ENCODE assay signal across 8 cellular contexts in genomic region chr1:150363426-150364230, GRCh38. TPM values are rescaled to one million over a fixed set of nuclear protein-coding genes. Genes with fewer than 3 reads are reported as not detected.
DNase-seq lines count a peak whose midpoint lies in the region; ATAC-seq, FAIRE-seq and TF ChIP-seq lines count a peak whose summit lies in the region.

Gene RPRD2 (plus strand): TSS chr1:150364147. CDS start chr1:150364715, 568 bp downstream.

- peak within 1 kb of the TSS; percentile 98 for H3K27ac ChIP-seq in AG04450 (ENCODE audit: low read depth, low read length)
- peak within 1 kb of the TSS; percentile 87 to 99 for H3K27ac ChIP-seq in small intestine (ENCODE audit: low read depth in 1 of 2, low read length in 1 of 2)

- POLR2A ChIA-PET in AG04450 (lab: Yijun Ruan, JAX) = interaction anchor here (0.6 to 1.4 kb wide), 9 partner anchors 8 to 1137 kb away, joined by 3 to 11 read pairs (median 3); partner anchors contain the start of genes MCL1 and PRPF3

- FAIRE-seq in bronchial epithelial cell (lab: Jason Lieb, UNC) (no peak), small intestine (lab: Jason Lieb, UNC) (no peak)

- no peaks in the 10 kb centered on the region for H3K36me3 ChIP-seq in bronchial epithelial cell (ENCODE audit: control insufficient read depth, insufficient read depth, low read length)
- no peaks in the 10 kb centered on the region for H3K36me3 ChIP-seq in small intestine (ENCODE audit: control insufficient read depth in 2 of 2, insufficient read depth in 2 of 2, low read length in 2 of 2)

- TF ChIP-seq CTCF in AG04450 (IDR thresholded peaks at IDR 0.05; ENCODE audit: low read depth, low read length) (no peak), WI38 (IDR thresholded peaks at IDR 0.05; ENCODE audit: low read depth, low read length) (no peak), bronchial epithelial cell (IDR thresholded peaks at IDR 0.05; ENCODE audit: insufficient read depth, low read length, severe bottlenecking) (no peak)

- H3K4me3 ChIP-seq in AG04450 (ENCODE audit: low read depth, low read length) = peak within 1 kb of the TSS; percentile 81
- peak within 1 kb of the TSS; percentile 90 for H3K4me3 ChIP-seq in WI38 (ENCODE audit: low read depth, low read length)
- H3K4me3 ChIP-seq in bronchial epithelial cell (ENCODE audit: low read depth, low read length) = peak within 1 kb of the TSS; percentile 47
- peak within 1 kb of the TSS; percentile 77 to 97 for H3K4me3 ChIP-seq in small intestine (ENCODE audit: low read depth in 1 of 2, low read length in 2 of 2)

- peak; percentile 98 for DNase-seq in AG04450 (ENCODE audit: low read depth, low spot score)
- DNase-seq in NCI-H2227 treated with DMSO at 0.1 percent for 48 hours (lab: John Stamatoyannopoulos, UW) = peak; percentile 98
- peak; percentile 96 for DNase-seq in bronchial epithelial cell (ENCODE audit: low read depth)
- peak; percentile 98 for DNase-seq in iPS-NIHi11 (ENCODE audit: low spot score)
- peak; percentile 99 for DNase-seq in small intestine

- no peaks in the 10 kb centered on the region for H3K4me1 ChIP-seq in small intestine (ENCODE audit: control insufficient read depth in 2 of 2, insufficient read depth in 1 of 2, low read depth in 1 of 2, low read length in 1 of 2)

- WGBS in small intestine, 3 donors = 0 to 1% (median 0%) methylated on average over 36 of the region's 36 CpGs

- H3K27me3 ChIP-seq in AG04450 (ENCODE audit: control insufficient read depth, insufficient read depth, low read length) = no peaks in the 10 kb centered on the region
- no peaks in the 10 kb centered on the region for H3K27me3 ChIP-seq in bronchial epithelial cell (ENCODE audit: control insufficient read depth, insufficient read depth, low read length)
- H3K27me3 ChIP-seq in small intestine (ENCODE audit: control insufficient read depth in 2 of 2, insufficient read depth in 2 of 2, low read length in 2 of 2) = no peaks in the 10 kb centered on the region

- H3K9me3 ChIP-seq in AG04450 (ENCODE audit: control insufficient read depth, insufficient read depth, low read length) (no peaks in the 10 kb centered on the region), small intestine (ENCODE audit: control insufficient read depth, low read depth) (no peaks in the 10 kb centered on the region)

- peak; percentile 74 for ATAC-seq in GM18907 (IDR thresholded peaks at IDR 0.05; ENCODE audit: unreplicated experiment)
- ATAC-seq in HG03159 (IDR thresholded peaks at IDR 0.05; ENCODE audit: unreplicated experiment) = peak; percentile 76

- CTCF ChIA-PET in AG04450 (lab: Charles Lee) = interaction anchor here (0.6 to 1.0 kb wide), 4 partner anchors 68 to 515 kb away, joined by 4 to 9 read pairs (median 5); no protein-coding TSS in a partner anchor

RNA-seq across cellular contexts. Expression of gene RPRD2, which starts in this region (rescaled TPM):
- polyA plus RNA-seq in AG04450 (2011; rRNA removed) (17.1 and 19.7 TPM in 2 replicates), small intestine (10 to 100 TPM in 1 of 3 donors, 1 to 10 TPM in 2; 4.1 to 11.0 (median 6.0) TPM)
- polyA minus RNA-seq in AG04450 (2011; rRNA and poly(A)+ RNA removed) = 16.4 and 19.5 TPM in 2 replicates
- 4.5 and 6.4 TPM in 2 replicates for total RNA-seq in bronchial epithelial cell

Comparison
In these comparisons a context has a peak if more than half of its experiments do, and no peak if none do; other contexts are left out.
1. Peak in every context shown above with its lines: DNase-seq, ATAC-seq, H3K4me3 ChIP-seq and H3K27ac ChIP-seq.